In genomic region chr11:64675417-64676252, GRCh38 we compare ENCODE assay signal across 8 cellular contexts. TPM values are rescaled to one million over a fixed set of nuclear protein-coding genes. Genes with fewer than 3 reads are reported as not detected.
DNase-seq lines count a peak whose midpoint lies in the region; FAIRE-seq and TF ChIP-seq lines count a peak whose summit lies in the region.

No MANE protein-coding gene starts in this region.

- TF ChIP-seq POLR2A in uterus (IDR thresholded peaks at IDR 0.05) = no peak

- FAIRE-seq in kidney (lab: Jason Lieb, UNC) = no peak

- intact Hi-C loops in kidney (cut with DNase I) = no loop called here
- intact Hi-C loops in uterus (cut with DNase I; ENCODE audit: low total_unique reads) = no loop called here

- no peaks in the 10 kb centered on the region for H3K27me3 ChIP-seq in uterus

- H3K9ac ChIP-seq in kidney (ENCODE audit: low read length in 2 of 2) = no peak overlapping the region

- DNase-seq in NCI-H345 (lab: John Stamatoyannopoulos, UW) (peak; percentile 18), NCI-H345 treated with DMSO at 0.1 percent for 48 hours (lab: John Stamatoyannopoulos, UW; ENCODE audit: unreplicated experiment) (no peak), amygdala (lab: John Stamatoyannopoulos, UW) (peak in 46 of 56 donors; percentile 17 to 82 (median 60)), kidney (peak; percentile 94), uterus (peak; percentile 52 to 62), NCI-H510A (lab: John Stamatoyannopoulos, UW) (no peak), cortex of kidney (lab: John Stamatoyannopoulos, UW) (no peak)
- no peak for DNase-seq in stimulated activated CD8-positive, alpha-beta memory T cell treated with anti-CD3 and anti-CD28 coated beads, Interleukin-4, amount 100 ng/mL, for 48 hours

- TF ChIP-seq CTCF in kidney (IDR thresholded peaks at IDR 0.05; ENCODE audit: borderline replicate concordance, extremely low read depth, insufficient read depth) = no peak
- no peak for TF ChIP-seq CTCF in uterus (IDR thresholded peaks at IDR 0.05)

- H3K4me1 ChIP-seq in kidney (ENCODE audit: control insufficient read depth in 1 of 2, insufficient read depth in 1 of 2, low read depth in 1 of 2, low read length in 2 of 2) (peaks cover 0 to 4% of the 10 kb centered on the region in 2 donors), uterus (peaks cover 0 to 7% of the 10 kb centered on the region in 2 donors)

- H3K9me3 ChIP-seq in kidney (ENCODE audit: control insufficient read depth in 1 of 2, low read length in 2 of 2) (no peaks in the 10 kb centered on the region), uterus (no peaks in the 10 kb centered on the region)

- H3K4me3 ChIP-seq in kidney (ENCODE audit: low read length in 2 of 2) (no peak overlapping the region), uterus (no peak overlapping the region)

- H3K27ac ChIP-seq in kidney (ENCODE audit: low read depth in 2 of 2, low read length in 2 of 2) (peak overlapping the region in 1 of 2 donors; percentile 13), uterus (peak overlapping the region in 1 of 2 donors; percentile 36)

- no peaks in the 10 kb centered on the region for H3K36me3 ChIP-seq in kidney (ENCODE audit: control insufficient read depth in 1 of 2, insufficient read depth in 2 of 2, low read length in 2 of 2)
- H3K36me3 ChIP-seq in uterus = no peaks in the 10 kb centered on the region

RNA-seq across cellular contexts. Expression of gene NRXN2, which starts 47.4 kb away (rescaled TPM):
- total RNA-seq in kidney = 13.3 TPM
- 22.0 TPM for polyA plus RNA-seq in kidney (ENCODE audit: insufficient read depth, low read depth, low replicate concordance)
- 10 to 100 TPM in 2 of 4 donors, 1 to 10 TPM in 1, under 1 TPM in 1; 0.88 to 48.4 (median 12.6) TPM for total RNA-seq in uterus

Comparison
In these comparisons a context has a peak if more than half of its experiments do, and no peak if none do; other contexts are left out.
1. DNase-seq: peak in NCI-H345 (single experiment), amygdala (46 of 56), kidney (single experiment) and uterus (2 of 2); none in NCI-H345 treated with DMSO at 0.1 percent for 48 hours (single experiment), NCI-H510A (single experiment), stimulated activated CD8-positive, alpha-beta memory T cell treated with anti-CD3 and anti-CD28 coated beads, Interleukin-4, amount 100 ng/mL, for 48 hours (single experiment) and cortex of kidney (single experiment).